Comparison of ENCODE assay signal across 9 cellular contexts in genomic region chr15:90560229-90560771, GRCh38. TPM values are rescaled to one million over a fixed set of nuclear protein-coding genes. Genes with fewer than 3 reads are reported as not detected.
A peak's percentile ranks its signal among the peaks of the same experiment; 100 is the strongest.
DNase-seq lines count a peak whose midpoint lies in the region; TF ChIP-seq lines count a peak whose summit lies in the region.
"Had no signal": no experiment of that assay in that cellular context is flagged by ENCODE, and none has a peak within 500 bp of the region (broad histone marks: within the 10 kb centered on the region; RNA-seq: fewer than 3 reads in every experiment).

No MANE protein-coding gene starts in this region.

- H3K36me3 Mint-ChIP-seq in neural crest cell (ENCODE audit: low read depth) (peaks cover 7% of the 10 kb centered on the region), endodermal cell (ENCODE audit: low read depth) (no peaks in the 10 kb centered on the region)

- H3K27me3 ChIP-seq in A673 (replicated peaks; ENCODE audit: insufficient read depth, low read depth, low read length, poor library complexity), result no peaks in the 10 kb centered on the region
- no peaks in the 10 kb centered on the region for H3K27me3 ChIP-seq in Peyer's patch
- H3K27me3 ChIP-seq in esophagus muscularis mucosa, result no peaks in the 10 kb centered on the region
- no peaks in the 10 kb centered on the region for H3K27me3 ChIP-seq in endodermal cell (ENCODE audit: control insufficient read depth, insufficient read depth, low read length, poor library complexity, severe bottlenecking)

- 6% methylated on average over 6 of the region's 7 CpGs for WGBS in esophagus muscularis mucosa
- WGBS in endodermal cell (ENCODE audit: insufficient coverage in 1 of 2, insufficient read length in 1 of 2), 2 experiments, result 86% methylated on average over 7 of the region's 7 CpGs

- H3K9me3 Mint-ChIP-seq in neural crest cell (no peaks in the 10 kb centered on the region), endodermal cell (no peaks in the 10 kb centered on the region)

- no peak overlapping the region for H3K9ac ChIP-seq in endodermal cell (ENCODE audit: extremely low read depth, low read length, poor library complexity, severe bottlenecking)

- H3K4me3 Mint-ChIP-seq in neural crest cell, result no peak overlapping the region
- no peak overlapping the region for H3K4me3 Mint-ChIP-seq in endodermal cell

- H3K36me3 ChIP-seq in A673 (ENCODE audit: insufficient read depth, low read length, poor library complexity, severe bottlenecking) (no peaks in the 10 kb centered on the region), Peyer's patch (no peaks in the 10 kb centered on the region), esophagus muscularis mucosa (no peaks in the 10 kb centered on the region), endodermal cell (ENCODE audit: control insufficient read depth, insufficient read depth, low read length) (no peaks in the 10 kb centered on the region)

- no TSS peak for BruUV-seq in A673 (replicated peaks; lab: Mats Ljungman, UMichigan)

- TF ChIP-seq EP300 in esophagus muscularis mucosa (IDR thresholded peaks at IDR 0.05), result peak; percentile 61

- H3K4me1 ChIP-seq in A673 (ENCODE audit: insufficient read depth, low read length, poor library complexity, severe bottlenecking), result peaks cover 37% of the 10 kb centered on the region
- H3K4me1 ChIP-seq in Peyer's patch, result peaks cover 0 to 71% (median 10%) of the 10 kb centered on the region in 4 donors
- peaks cover 85 to 90% (median 89%) of the 10 kb centered on the region in 4 donors for H3K4me1 ChIP-seq in esophagus muscularis mucosa
- peaks cover 15% of the 10 kb centered on the region for H3K4me1 ChIP-seq in endodermal cell (ENCODE audit: control insufficient read depth, insufficient read depth, low read length)

- no peaks in the 10 kb centered on the region for H3K9me3 ChIP-seq in A673 (ENCODE audit: low read depth, low read length, poor library complexity, severe bottlenecking)
- no peaks in the 10 kb centered on the region for H3K9me3 ChIP-seq in Peyer's patch
- no peaks in the 10 kb centered on the region for H3K9me3 ChIP-seq in esophagus muscularis mucosa
- H3K9me3 ChIP-seq in endodermal cell (ENCODE audit: control insufficient read depth, low read length), result no peaks in the 10 kb centered on the region

- H3K27ac ChIP-seq in A673 (ENCODE audit: low read depth, low read length, poor library complexity, severe bottlenecking) (no peak overlapping the region), Peyer's patch (peak overlapping the region; percentile 2 to 68 (median 6)), esophagus muscularis mucosa (replicated peaks in 1 of 4) (peak overlapping the region; percentile 78 to 85 (median 82)), endodermal cell (ENCODE audit: low read depth, low read length) (no peak overlapping the region)

- in situ Hi-C loops in GM13977 (cut with MboI; ENCODE audit: low pct_unique_long_range_greater_than_20kb, low sequenced_read_pairs, unreplicated experiment), result no loop called here

- H3K27me3 Mint-ChIP-seq in neural crest cell (ENCODE audit: low read depth), result no peaks in the 10 kb centered on the region
- no peaks in the 10 kb centered on the region for H3K27me3 Mint-ChIP-seq in endodermal cell (ENCODE audit: insufficient read depth)

- H3K4me1 Mint-ChIP-seq in neural crest cell, result peaks cover 37% of the 10 kb centered on the region
- peaks cover 22% of the 10 kb centered on the region for H3K4me1 Mint-ChIP-seq in endodermal cell

- intact Hi-C loops in A673 (cut with micrococcal nuclease; ENCODE audit: unreplicated experiment) (no loop called here), esophagus muscularis mucosa (cut with DNase I) (no loop called here)

- DNase-seq in A673 (ENCODE audit: low spot score), result peak; percentile 62
- no peak for DNase-seq in Peyer's patch
- peak; percentile 92 for DNase-seq in esophagus muscularis mucosa (ENCODE audit: extremely low spot score)
- no peak for DNase-seq in neural crest cell (ENCODE audit: low read depth, low spot score)
- DNase-seq in endodermal cell, result no peak
- DNase-seq in GM13977 (ENCODE audit: low spot score), result no peak
- no peak for DNase-seq in stimulated activated CD4-positive, alpha-beta T cell treated with anti-CD3 and anti-CD28 coated beads, Interleukin-15, amount 100 ng/mL, for 24 hours
- no peak for DNase-seq in inferior parietal cortex (ENCODE audit: extremely low spot score)
- DNase-seq: DMS53 had no signal

- no peak for TF ChIP-seq POLR2A in Peyer's patch (IDR thresholded peaks at IDR 0.05)
- TF ChIP-seq POLR2A in esophagus muscularis mucosa (IDR thresholded peaks at IDR 0.05; ENCODE audit: low read depth), result no peak

- H3K4me3 ChIP-seq in A673 (ENCODE audit: low read depth, low read length, poor library complexity, severe bottlenecking), result no peak overlapping the region
- H3K4me3 ChIP-seq in Peyer's patch, result no peak overlapping the region
- peak overlapping the region in 1 of 4 donors; percentile 0 for H3K4me3 ChIP-seq in esophagus muscularis mucosa
- no peak overlapping the region for H3K4me3 ChIP-seq in endodermal cell (ENCODE audit: low read length)

- POLR2A ChIA-PET in A673 (lab: Charles Lee; ENCODE audit: low non-redundant PET), result no interaction called here

- CTCF ChIA-PET in A673 (lab: Charles Lee), result interaction anchor here (0.5 kb wide), 1 partner anchor 48 kb away, joined by 8 read pairs; no protein-coding TSS in a partner anchor

- H3K27ac Mint-ChIP-seq in neural crest cell (ENCODE audit: unreplicated experiment) (peak overlapping the region; percentile 44), endodermal cell (no peak overlapping the region)

- TF ChIP-seq CTCF in A673 (conservative IDR thresholded peaks at IDR 0.05; ENCODE audit: low read depth, low read length) (no peak), Peyer's patch (IDR thresholded peaks at IDR 0.05) (no peak), esophagus muscularis mucosa (IDR thresholded peaks at IDR 0.05) (no peak), neural crest cell (conservative IDR thresholded peaks at IDR 0.05) (no peak), endodermal cell (conservative IDR thresholded peaks at IDR 0.05) (no peak), GM13977 (IDR thresholded peaks at IDR 0.05; ENCODE audit: extremely low read depth, insufficient read depth, missing control alignments) (no peak)

RNA-seq across cellular contexts. Expression of gene CRTC3, which starts 30.6 kb away (rescaled TPM):
- total RNA-seq in A673 (2021) (34.6 and 35.3 TPM in 2 replicates), Peyer's patch (10 to 100 TPM; 19.8 to 33.1 (median 25.9) TPM), esophagus muscularis mucosa (10 to 100 TPM; 46.4 to 66.8 (median 59.8) TPM), neural crest cell (32.5 and 33.3 TPM in 2 replicates), endodermal cell (10 to 100 TPM; 17.3 to 21.9 TPM)
- polyA plus RNA-seq in endodermal cell (2013, experiment 1 of 2), result 13.9 TPM
- 12.7 TPM for polyA plus RNA-seq in endodermal cell (2013, experiment 2 of 2)

Comparison
In these comparisons a context has a peak if more than half of its experiments do, and no peak if none do; other contexts are left out.
1. DNase-seq: peak in A673 (single experiment) and esophagus muscularis mucosa (single experiment); none in Peyer's patch (0 of 3), neural crest cell (single experiment), endodermal cell (single experiment), GM13977 (single experiment), stimulated activated CD4-positive, alpha-beta T cell treated with anti-CD3 and anti-CD28 coated beads, Interleukin-15, amount 100 ng/mL, for 24 hours (single experiment) and inferior parietal cortex (single experiment).
2. H3K27ac ChIP-seq: peak in Peyer's patch (4 of 4) and esophagus muscularis mucosa (4 of 4); none in A673 (single experiment) and endodermal cell (single experiment).